8 cellular contexts compared by ENCODE assay signal in the genomic region with DNA sequence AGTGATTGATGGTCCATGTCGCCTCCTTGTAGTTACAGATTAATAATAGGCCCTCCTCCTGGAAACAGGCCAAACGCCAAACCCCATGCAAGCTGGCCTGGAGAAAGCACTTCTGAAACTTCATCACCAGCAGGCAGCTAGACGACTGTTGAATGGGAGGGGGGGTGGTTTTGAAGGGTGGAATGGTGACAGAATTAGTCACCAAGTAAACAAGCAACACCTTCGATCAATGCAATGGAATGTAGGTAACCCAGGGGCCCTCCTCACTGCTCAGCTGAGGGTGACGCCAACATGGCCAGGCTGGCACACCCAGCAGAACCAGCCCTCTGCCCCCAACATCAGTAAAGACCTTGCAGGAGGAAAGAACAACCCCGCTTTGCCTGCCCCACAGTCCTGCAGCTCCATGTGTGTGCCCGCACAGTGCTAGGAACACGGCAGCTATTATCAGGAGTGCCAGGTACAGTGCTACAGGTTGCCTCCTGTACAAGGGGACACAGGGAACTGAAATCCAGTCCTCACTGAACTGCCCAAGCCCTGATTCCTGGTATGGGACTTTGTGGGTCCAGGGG. TPM values are rescaled to one million over a fixed set of nuclear protein-coding genes. Genes with fewer than 3 reads are reported as not detected.
DNase-seq lines count a peak whose midpoint lies in the region; ATAC-seq, FAIRE-seq and TF ChIP-seq lines count a peak whose summit lies in the region.

No MANE protein-coding gene starts in this region.

- no peak overlapping the region for H3K4me3 Mint-ChIP-seq in CD4-positive, alpha-beta T cell

- POLR2A ChIA-PET in CD4-positive, alpha-beta T cell (lab: Charles Lee) = no interaction called here

- intact Hi-C loops in testis (cut with DNase I; ENCODE audit: low total_unique reads) = no loop called here
- intact Hi-C loops in CD4-positive, alpha-beta T cell (cut with DNase I, micrococcal nuclease) = loop anchor here in 1 of 2 experiments (10.0 kb wide), 1 partner anchor 493 kb away; no protein-coding TSS in a partner anchor

- H3K36me3 Mint-ChIP-seq in CD4-positive, alpha-beta T cell (ENCODE audit: low read depth) = no peaks in the 10 kb centered on the region

- no peaks in the 10 kb centered on the region for H3K27me3 Mint-ChIP-seq in CD4-positive, alpha-beta T cell

- CTCF ChIA-PET in CD4-positive, alpha-beta T cell (lab: Charles Lee) = no interaction called here

- in situ Hi-C loops in HAP-1 (cut with MboI; ENCODE audit: low sequenced_read_pairs) = loop anchor here (25.0 kb wide), 1 partner anchor 505 kb away; no protein-coding TSS in a partner anchor

- WGBS in testis, 2 donors = 62 to 82% methylated on average over 8 of the region's 8 CpGs

- no peaks in the 10 kb centered on the region for H3K36me3 ChIP-seq in testis (ENCODE audit: low read depth, missing control alignments)
- no peaks in the 10 kb centered on the region for H3K36me3 ChIP-seq in HAP-1 (replicated peaks)

- H3K9me3 Mint-ChIP-seq in CD4-positive, alpha-beta T cell = no peaks in the 10 kb centered on the region

- DNase-seq in COLO668 (lab: John Stamatoyannopoulos, UW; ENCODE audit: unreplicated experiment) = peak; percentile 55
- DNase-seq in LNCaP clone FGC (ENCODE audit: low read depth) = peak; percentile 19
- DNase-seq in urothelium cell line (ENCODE audit: low spot score) = peak; percentile 98
- DNase-seq in testis = no peak
- no peak for DNase-seq in HAP-1 (ENCODE audit: low spot score in 2 of 2)
- DNase-seq in CD4-positive, alpha-beta T cell = no peak

- peak; percentile 53 for ATAC-seq in GM21825 (IDR thresholded peaks at IDR 0.05; ENCODE audit: unreplicated experiment)
- ATAC-seq in esophagus mucosa = peak; percentile 93
- no peak for ATAC-seq in CD4-positive, alpha-beta T cell (ENCODE audit: poor library complexity)

- H3K4me3 ChIP-seq in LNCaP clone FGC (ENCODE audit: low read depth, low read length) (no peak overlapping the region), testis (no peak overlapping the region), HAP-1 (no peak overlapping the region)

- no peaks in the 10 kb centered on the region for H3K9me3 ChIP-seq in testis
- no peaks in the 10 kb centered on the region for H3K9me3 ChIP-seq in HAP-1
- no peaks in the 10 kb centered on the region for H3K9me3 ChIP-seq in CD4-positive, alpha-beta T cell (ENCODE audit: control insufficient read depth, low read length)

- peaks cover 5% of the 10 kb centered on the region for H3K4me1 Mint-ChIP-seq in CD4-positive, alpha-beta T cell (ENCODE audit: low read depth)

- H3K27me3 ChIP-seq in testis (no peaks in the 10 kb centered on the region), HAP-1 (ENCODE audit: low read depth) (no peaks in the 10 kb centered on the region)
- no peaks in the 10 kb centered on the region for H3K27me3 ChIP-seq in CD4-positive, alpha-beta T cell (ENCODE audit: control insufficient read depth, insufficient read depth, low read length)

- H3K27ac Mint-ChIP-seq in CD4-positive, alpha-beta T cell = no peak overlapping the region

- no peak overlapping the region for H3K27ac ChIP-seq in testis
- no peak overlapping the region for H3K27ac ChIP-seq in CD4-positive, alpha-beta T cell (ENCODE audit: low read depth, low read length)

- H3K4me1 ChIP-seq in testis (no peaks in the 10 kb centered on the region), HAP-1 (no peaks in the 10 kb centered on the region)

- peak; percentile 91 for FAIRE-seq in urothelium cell line (lab: Jason Lieb, UNC)

- TF ChIP-seq CTCF in LNCaP clone FGC (IDR thresholded peaks at IDR 0.05; ENCODE audit: control insufficient read depth, extremely low read depth, insufficient read depth) (no peak), testis (IDR thresholded peaks at IDR 0.05) (no peak)
- TF ChIP-seq CTCF in CD4-positive, alpha-beta T cell (IDR thresholded peaks at IDR 0.05) = no peak

- TF ChIP-seq POLR2A in testis (IDR thresholded peaks at IDR 0.05) = no peak

RNA-seq across cellular contexts. Expression of gene BCAS1, which starts 2.7 kb away (rescaled TPM):
- total RNA-seq in esophagus mucosa (1.8 TPM), testis (1 to 10 TPM; 2.4 to 3.3 TPM)
- polyA plus RNA-seq in testis (ENCODE audit: insufficient read depth, low read depth, low replicate concordance) = 8.8 TPM
- total RNA-seq in CD4-positive, alpha-beta T cell = under 1 TPM; 0.20 to 0.27 TPM

Comparison
In these comparisons a context has a peak if more than half of its experiments do, and no peak if none do; other contexts are left out.
1. DNase-seq: peak in COLO668 (single experiment), LNCaP clone FGC (single experiment) and urothelium cell line (single experiment); none in testis (single experiment), HAP-1 (0 of 2) and CD4-positive, alpha-beta T cell (0 of 10).